11 cellular contexts compared by ENCODE assay signal in genomic region chr19:53982056-53982455, GRCh38. TPM values are rescaled to one million over a fixed set of nuclear protein-coding genes. Genes with fewer than 3 reads are reported as not detected.
DNase-seq lines count a peak whose midpoint lies in the region; ATAC-seq and TF ChIP-seq lines count a peak whose summit lies in the region.
"Had no signal": no experiment of that assay in that cellular context is flagged by ENCODE, and none has a peak within 500 bp of the region (broad histone marks: within the 10 kb centered on the region; RNA-seq: fewer than 3 reads in every experiment).

No MANE protein-coding gene starts in this region.

- H3K27ac ChIP-seq in right atrium auricular region (no peak overlapping the region), tibial nerve (peak overlapping the region in 1 of 4 donors; percentile 9)

- intact Hi-C loops in left ventricle myocardium superior (cut with micrococcal nuclease): no loop called here

- H3K4me1 ChIP-seq in right atrium auricular region: peaks cover 0 to 39% of the 10 kb centered on the region in 2 donors
- H3K4me1 ChIP-seq in tibial nerve: peaks cover 0 to 32% (median 0%) of the 10 kb centered on the region in 4 donors

- H3K4me3 ChIP-seq in right atrium auricular region (peak overlapping the region; percentile 14 to 41), cardiac fibroblast (replicated peaks in 1 of 2; ENCODE audit: low read depth in 2 of 2, low read length in 2 of 2) (peak overlapping the region; percentile 22 to 47), tibial nerve (peak overlapping the region in 2 of 4 donors; percentile 15 to 40)

- TF ChIP-seq CTCF in right atrium auricular region (IDR thresholded peaks at IDR 0.05) (no peak), cardiac fibroblast (IDR thresholded peaks at IDR 0.05; ENCODE audit: low read depth, low read length) (no peak), tibial nerve (IDR thresholded peaks at IDR 0.05) (no peak)

- no peak for ATAC-seq in left ventricle myocardium superior

- peaks cover 0 to 4% of the 10 kb centered on the region in 2 donors for H3K9me3 ChIP-seq in right atrium auricular region
- peaks cover 0 to 5% (median 0%) of the 10 kb centered on the region in 4 donors for H3K9me3 ChIP-seq in tibial nerve

- H3K36me3 ChIP-seq in right atrium auricular region: no peaks in the 10 kb centered on the region
- H3K36me3 ChIP-seq in tibial nerve: no peaks in the 10 kb centered on the region

- TF ChIP-seq EP300 in tibial nerve (IDR thresholded peaks at IDR 0.05): no peak

- no peak for TF ChIP-seq POLR2A in tibial nerve (IDR thresholded peaks at IDR 0.05)

- 0 to 6% methylated on average over 10 to 41 of the region's 56 CpGs for WGBS in tibial nerve, 2 donors

- DNase-seq in right atrium auricular region (ENCODE audit: low spot score) (no peak), left ventricle myocardium superior (no peak), cardiac fibroblast (ENCODE audit: low read depth in 2 of 2) (peak in 1 of 2 donors; percentile 41), left kidney (ENCODE audit: low read depth, low spot score) (peak; percentile 78), SIG-M5 treated with dmso at 0.1 percent for 504 hours (lab: John Stamatoyannopoulos, UW; ENCODE audit: unreplicated experiment) (no peak), tibial nerve (ENCODE audit: low spot score in 2 of 2) (no peak)
- DNase-seq in activated effector memory CD4-positive, alpha-beta T cell treated with Interleukin-2 at 50 U/mL for 16 hours: no peak
- DNase-seq in activated CD8-positive, alpha-beta memory T cell treated with anti-CD3 and anti-CD28 coated beads, Interleukin-2, amount 50 U/mL, for 4 hours: no peak
- DNase-seq: CD4-positive, CD25-positive, alpha-beta regulatory T cell; stimulated activated CD4-positive, alpha-beta T cell treated with anti-CD3 and anti-CD28 coated beads, Interleukin-12 subunit alpha, Interleukin-12 subunit beta, amount 100 ng/mL, for 4 hours had no signal

- H3K27me3 ChIP-seq in right atrium auricular region (peaks cover 11 to 21% of the 10 kb centered on the region in 2 donors), tibial nerve (peaks cover 0 to 55% of the 10 kb centered on the region in 2 donors)

RNA-seq across cellular contexts. Expression of gene CACNG6, which starts 9.4 kb away (rescaled TPM):
- total RNA-seq in right atrium auricular region (under 1 TPM in 1 of 2 donors, not detected in 1; 0.31 TPM), left ventricle myocardium superior (not detected), tibial nerve (not detected)
- total RNA-seq: activated T-helper 1 cell treated with anti-CD3 and anti-CD28 coated beads, Interleukin-12 subunit alpha, Interleukin-12 subunit beta, Interleukin-2, Interleukin-4 antibody, amounts not matched to agents 30 ng/mL and 10 ng/mL and 1 ng/mL, durations not matched to agents 14 hours and 24 hours and 36 hours; CD4-positive, CD25-positive, alpha-beta regulatory T cell had no signal

RNA-seq across cellular contexts. Expression of gene CACNG8, which starts 19.3 kb away (rescaled TPM):
- total RNA-seq in right atrium auricular region (under 1 TPM; 0.04 to 0.24 TPM), left ventricle myocardium superior (0.02 TPM), tibial nerve (not detected)
- total RNA-seq: activated T-helper 1 cell treated with anti-CD3 and anti-CD28 coated beads, Interleukin-12 subunit alpha, Interleukin-12 subunit beta, Interleukin-2, Interleukin-4 antibody, amounts not matched to agents 30 ng/mL and 10 ng/mL and 1 ng/mL, durations not matched to agents 14 hours and 24 hours and 36 hours; CD4-positive, CD25-positive, alpha-beta regulatory T cell had no signal
